24 cellular contexts compared by ENCODE assay signal in the genomic region with DNA sequence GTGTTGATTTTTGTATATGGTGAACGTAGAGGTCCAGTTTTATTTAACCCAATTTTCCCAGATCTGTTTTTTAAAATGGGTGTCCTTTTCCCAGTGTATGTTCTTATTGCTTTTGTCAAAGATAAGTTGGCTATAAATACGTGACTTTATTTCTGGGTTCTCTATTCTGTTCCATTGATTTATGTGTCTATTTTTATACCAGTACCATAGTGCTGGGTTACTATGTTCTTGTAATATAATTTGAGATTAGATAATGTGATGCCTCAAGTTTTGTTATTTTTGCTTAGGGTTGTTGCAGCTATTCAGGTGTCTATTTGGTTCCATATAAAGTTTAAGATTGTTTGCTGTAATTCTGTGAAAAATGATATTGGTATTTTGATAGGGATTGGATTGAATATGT.
"Had no signal": no experiment of that assay in that cellular context is flagged by ENCODE, and none has a peak within 500 bp of the region (broad histone marks: within the 10 kb centered on the region; RNA-seq: fewer than 3 reads in every experiment).

No MANE protein-coding gene starts in this region.

- H3K4me3 ChIP-seq: neural progenitor cell, ovary, prostate gland, right atrium auricular region, right lobe of liver, sigmoid colon, stomach, thoracic aorta, thyroid gland, tibial nerve, upper lobe of left lung, vagina had no signal

- DNase-seq: natural killer cell; occipital lobe; ovary; retina; right lobe of liver; sigmoid colon; small intestine; stimulated activated CD4-positive, alpha-beta T cell treated with anti-CD3 and anti-CD28 coated beads, Interleukin-15, amount 100 ng/mL, for 24 hours; stimulated activated CD4-positive, alpha-beta T cell treated with anti-CD3 and anti-CD28 coated beads, Interleukin-2, amount 100 ng/mL, for 24 hours; stimulated activated CD4-positive, alpha-beta T cell treated with anti-CD3 and anti-CD28 coated beads, Interleukin-2, amount 100 ng/mL, for 48 hours; stimulated activated CD4-positive, alpha-beta T cell treated with anti-CD3 and anti-CD28 coated beads, Interleukin-4, amount 100 ng/mL, for 24 hours; stimulated activated naive B cell treated with anti-CD40 and anti-IgM and Interleukin-4, amounts not matched to agents 10 μg/mL and 1 μg/mL and 100 μg/mL, for 72 hours; stimulated activated naive CD4-positive, alpha-beta T cell treated with Interleukin-2 at 50 U/mL for 16 hours; stomach; thyroid gland; upper lobe of left lung had no signal

- ATAC-seq: natural killer cell; right lobe of liver; stimulated activated effector memory CD8-positive, alpha-beta T cell treated with anti-CD3 and anti-CD28 coated beads, Interleukin-12 subunit alpha, Interleukin-12 subunit beta, amount 100 ng/mL, for 72 hours; stimulated activated naive B cell treated with anti-CD40 and anti-IgM and Interleukin-4, amounts not matched to agents 10 μg/mL and 1 μg/mL and 100 μg/mL, for 72 hours had no signal

- H3K4me1 ChIP-seq: neural progenitor cell, prostate gland, right atrium auricular region, right lobe of liver, sigmoid colon, stomach, thyroid gland, tibial nerve, upper lobe of left lung, vagina had no signal

- H3K9me3 ChIP-seq: ovary, prostate gland, right lobe of liver, sigmoid colon, thoracic aorta, thyroid gland, vagina had no signal

- H3K36me3 ChIP-seq: neural progenitor cell, ovary, prostate gland, right atrium auricular region, right lobe of liver, sigmoid colon, stomach, thoracic aorta, thyroid gland, tibial nerve, upper lobe of left lung, vagina had no signal

- H3K27me3 ChIP-seq: neural progenitor cell, ovary, right atrium auricular region, right lobe of liver, sigmoid colon, stomach, thyroid gland, tibial nerve, upper lobe of left lung, vagina had no signal

- H3K27ac ChIP-seq: neural progenitor cell, ovary, prostate gland, right atrium auricular region, right lobe of liver, sigmoid colon, stomach, thoracic aorta, thyroid gland, tibial nerve, upper lobe of left lung, vagina had no signal

- FAIRE-seq: urothelium cell line had no signal
